ENCODE assay signal across 6 cellular contexts in genomic region chr12:55818140-55818728, GRCh38. TPM values are rescaled to one million over a fixed set of nuclear protein-coding genes. Genes with fewer than 3 reads are reported as not detected.
DNase-seq lines count a peak whose midpoint lies in the region; ATAC-seq, FAIRE-seq and TF ChIP-seq lines count a peak whose summit lies in the region.

No MANE protein-coding gene starts in this region.

- TF ChIP-seq CTCF in astrocyte (IDR thresholded peaks at IDR 0.05; ENCODE audit: insufficient read depth, low read depth, low read length) (no peak), natural killer cell (IDR thresholded peaks at IDR 0.05) (no peak)

- peak overlapping the region; percentile 72 for H2AFZ ChIP-seq in astrocyte (ENCODE audit: low read depth, low read length)

- FAIRE-seq in GM18507 (lab: Jason Lieb, UNC) (no peak), astrocyte (lab: Jason Lieb, UNC) (no peak)

- peaks cover 5% of the 10 kb centered on the region for H3K36me3 Mint-ChIP-seq in astrocyte (ENCODE audit: low read depth, unreplicated experiment)
- no peaks in the 10 kb centered on the region for H3K36me3 Mint-ChIP-seq in natural killer cell

- intact Hi-C loops in natural killer cell (cut with micrococcal nuclease): loop anchor here (1.0 to 5.0 kb wide), 6 partner anchors 81 to 499 kb away; partner anchors contain the start of genes CNPY2, PA2G4, RPS26 and ZC3H10

- H3K27ac Mint-ChIP-seq in astrocyte (ENCODE audit: unreplicated experiment) (no peak overlapping the region), natural killer cell (no peak overlapping the region)

- peak overlapping the region; percentile 96 for H3K4me2 ChIP-seq in astrocyte (ENCODE audit: low read length)

- H3K79me2 ChIP-seq in astrocyte (ENCODE audit: insufficient read depth, low read length): peaks cover 67% of the 10 kb centered on the region

- no peaks in the 10 kb centered on the region for H3K9me3 ChIP-seq in astrocyte (ENCODE audit: insufficient read depth, low read depth, low read length)

- no peak overlapping the region for H3K4me3 Mint-ChIP-seq in astrocyte (ENCODE audit: unreplicated experiment)
- H3K4me3 Mint-ChIP-seq in natural killer cell: no peak overlapping the region

- peak overlapping the region; percentile 75 for H3K27ac ChIP-seq in astrocyte (ENCODE audit: low read depth, low read length)

- no peaks in the 10 kb centered on the region for H3K27me3 Mint-ChIP-seq in astrocyte (ENCODE audit: low read depth, unreplicated experiment)
- H3K27me3 Mint-ChIP-seq in natural killer cell (ENCODE audit: low read depth in 2 of 2): no peaks in the 10 kb centered on the region

- H3K4me1 Mint-ChIP-seq in astrocyte (ENCODE audit: low read depth, unreplicated experiment): peaks cover 11% of the 10 kb centered on the region
- H3K4me1 Mint-ChIP-seq in natural killer cell: peaks cover 15 to 22% of the 10 kb centered on the region in 2 donors

- peak overlapping the region; percentile 98 for H3K9ac ChIP-seq in astrocyte (ENCODE audit: low read length)

- H3K4me1 ChIP-seq in astrocyte (ENCODE audit: insufficient read depth, low read length): peaks cover 21% of the 10 kb centered on the region

- peaks cover 33% of the 10 kb centered on the region for H4K20me1 ChIP-seq in astrocyte (ENCODE audit: insufficient read depth, low read length)

- no peaks in the 10 kb centered on the region for H3K27me3 ChIP-seq in astrocyte (ENCODE audit: insufficient read depth, low read length)

- H3K36me3 ChIP-seq in astrocyte (ENCODE audit: insufficient read depth, low read length): peaks cover 40% of the 10 kb centered on the region

- H3K4me3 ChIP-seq in astrocyte (ENCODE audit: insufficient read depth, low read depth, low read length): peak overlapping the region; percentile 100

- DNase-seq in GM18507 (ENCODE audit: extremely low spot score, insufficient read length, low read depth) (peak; percentile 25), astrocyte (ENCODE audit: low read depth) (no peak), natural killer cell (no peak), ureter (ENCODE audit: low spot score) (no peak), 8988T (no peak)

- ATAC-seq in HG03064 (IDR thresholded peaks at IDR 0.05; ENCODE audit: low read depth, unreplicated experiment): peak; percentile 23
- ATAC-seq in natural killer cell: peak; percentile 49 to 71 (median 50)

- no peaks in the 10 kb centered on the region for H3K9me3 Mint-ChIP-seq in astrocyte (ENCODE audit: unreplicated experiment)
- H3K9me3 Mint-ChIP-seq in natural killer cell: no peaks in the 10 kb centered on the region

RNA-seq across cellular contexts. Expression of gene ORMDL2, which starts 0.4 kb away (rescaled TPM):
- total RNA-seq in astrocyte (54.8 and 58.9 TPM in 2 replicates), natural killer cell (10 to 100 TPM; 21.3 to 36.3 (median 23.1) TPM), ureter (88.4 TPM)

RNA-seq across cellular contexts. Expression of gene SARNP, which starts 0.7 kb away (rescaled TPM):
- total RNA-seq in astrocyte: 95.7 and 105 TPM in 2 replicates
- total RNA-seq in natural killer cell: 10 to 100 TPM; 50.5 to 57.0 (median 51.2) TPM
- 61.9 TPM for total RNA-seq in ureter

RNA-seq across cellular contexts. Expression of gene DNAJC14, which starts 11.2 kb away (rescaled TPM):
- total RNA-seq in astrocyte (26.3 and 29.7 TPM in 2 replicates), natural killer cell (10 to 100 TPM; 27.7 to 37.3 (median 34.4) TPM), ureter (33.0 TPM)

RNA-seq across cellular contexts. Expression of gene MMP19, which starts 24.5 kb away (rescaled TPM):
- total RNA-seq in astrocyte (3.6 and 4.7 TPM in 2 replicates), natural killer cell (under 1 TPM in 2 of 3 donors, not detected in 1; 0.45 to 0.88 TPM), ureter (17.7 TPM)
